Comparison of ENCODE assay signal across 13 cellular contexts in the genomic region with DNA sequence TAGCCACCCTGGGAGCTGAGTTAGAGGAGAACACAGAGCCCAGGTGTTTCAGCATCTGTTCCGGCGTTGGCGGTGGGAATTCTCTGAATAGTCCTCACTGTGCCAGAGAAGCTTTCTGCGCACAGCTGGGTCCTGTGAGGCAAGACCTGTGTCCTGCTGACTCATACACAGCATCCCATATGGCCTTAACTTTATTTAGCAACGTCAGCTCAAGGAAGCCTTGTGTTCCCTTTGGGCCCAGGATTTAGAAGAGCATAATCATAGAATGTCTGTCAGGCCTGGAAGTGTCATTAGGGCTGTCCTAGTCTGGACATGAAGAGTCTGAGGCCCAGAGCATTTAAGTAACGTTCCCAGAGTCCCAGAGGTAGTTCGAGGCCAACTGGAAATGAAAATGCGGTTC.
DNase-seq lines count a peak whose midpoint lies in the region; ATAC-seq and TF ChIP-seq lines count a peak whose summit lies in the region.
"Had no signal": no experiment of that assay in that cellular context is flagged by ENCODE, and none has a peak within 500 bp of the region (broad histone marks: within the 10 kb centered on the region; RNA-seq: fewer than 3 reads in every experiment).

No MANE protein-coding gene starts in this region.

- DNase-seq in DMS 273 treated with DMSO at 0.1 percent for 48 hours (lab: John Stamatoyannopoulos, UW) (peak; percentile 10), adrenal gland (peak in 5 of 7 donors; percentile 13 to 56 (median 34)), cardiac septum (ENCODE audit: low spot score) (peak; percentile 79), psoas muscle (peak; percentile 72 to 84), prostate gland (ENCODE audit: low spot score) (no peak), spleen (no peak), kidney glomerular epithelial cell (lab: John Stamatoyannopoulos, UW) (no peak)
- DNase-seq in activated CD4-positive, alpha-beta T cell treated with anti-CD3 and anti-CD28 coated beads, Interleukin-2, amount 50 U/mL, for 48 hours, result no peak
- DNase-seq: activated CD4-positive, alpha-beta T cell treated with anti-CD3 and anti-CD28 coated beads, Interleukin-2, amount 10 ng/mL, durations not matched to agents 24 days and 14 days; Calu3; small intestine; testis had no signal

- H3K27ac ChIP-seq in adrenal gland (no peak overlapping the region), psoas muscle (peak overlapping the region; percentile 65), prostate gland (peak overlapping the region in 1 of 2 donors; percentile 33), spleen (peak overlapping the region in 2 of 8 donors; percentile 10 to 36)
- H3K27ac ChIP-seq: testis had no signal

- H3K36me3 ChIP-seq in adrenal gland (replicated peaks in 1 of 2), result no peaks in the 10 kb centered on the region
- H3K36me3 ChIP-seq in psoas muscle (ENCODE audit: insufficient read depth in 1 of 2, low read depth in 1 of 2), result no peaks in the 10 kb centered on the region
- no peaks in the 10 kb centered on the region for H3K36me3 ChIP-seq in prostate gland
- no peaks in the 10 kb centered on the region for H3K36me3 ChIP-seq in spleen

- no peak for TF ChIP-seq CTCF in adrenal gland (IDR thresholded peaks at IDR 0.05)
- no peak for TF ChIP-seq CTCF in psoas muscle (IDR thresholded peaks at IDR 0.05)
- TF ChIP-seq CTCF in prostate gland (IDR thresholded peaks at IDR 0.05), result no peak
- TF ChIP-seq CTCF in spleen (IDR thresholded peaks at IDR 0.05 in 8 of 11, conservative IDR thresholded peaks at IDR 0.05 in 3 of 11), result no peak

- H3K27me3 ChIP-seq in adrenal gland (no peaks in the 10 kb centered on the region), psoas muscle (ENCODE audit: insufficient read depth in 3 of 3, low read length in 2 of 3) (no peaks in the 10 kb centered on the region), prostate gland (replicated peaks; ENCODE audit: insufficient read depth) (no peaks in the 10 kb centered on the region), spleen (replicated peaks in 1 of 7) (no peaks in the 10 kb centered on the region)
- H3K27me3 ChIP-seq: testis had no signal

- H3K4me1 ChIP-seq in adrenal gland (replicated peaks in 1 of 2) (peaks cover 0 to 16% of the 10 kb centered on the region in 2 donors), psoas muscle (peaks cover 46% of the 10 kb centered on the region), prostate gland (replicated peaks) (peaks cover 3% of the 10 kb centered on the region), spleen (peaks cover 9 to 75% (median 41%) of the 10 kb centered on the region in 6 donors)

- peak; percentile 82 to 96 (median 92) for ATAC-seq in psoas muscle
- ATAC-seq: Panc1 had no signal

- no peak overlapping the region for H3K4me3 ChIP-seq in adrenal gland
- no peak overlapping the region for H3K4me3 ChIP-seq in psoas muscle
- no peak overlapping the region for H3K4me3 ChIP-seq in prostate gland
- no peak overlapping the region for H3K4me3 ChIP-seq in spleen
- H3K4me3 ChIP-seq: testis had no signal

- H3K9me3 ChIP-seq in adrenal gland (replicated peaks in 1 of 3) (no peaks in the 10 kb centered on the region), psoas muscle (no peaks in the 10 kb centered on the region), prostate gland (no peaks in the 10 kb centered on the region), spleen (no peaks in the 10 kb centered on the region)
- H3K9me3 ChIP-seq: testis had no signal

- WGBS in adrenal gland, 4 donors, result 74 to 84% (median 79%) methylated on average over 7 to 8 of the region's 8 CpGs
- 44 to 47% (median 46%) methylated on average over 8 of the region's 8 CpGs for WGBS in psoas muscle, 3 donors
- WGBS in prostate gland, result 75% methylated on average over 8 of the region's 8 CpGs
- 58 to 80% (median 68%) methylated on average over 8 of the region's 8 CpGs for WGBS in spleen, 5 donors

- intact Hi-C loops in adrenal gland (cut with DNase I) (no loop called here), cardiac septum (cut with DNase I) (no loop called here), psoas muscle (cut with DNase I) (loop anchor here in 1 of 2 donors (5.0 kb wide), 1 partner anchor 34 kb away; no protein-coding TSS in a partner anchor), prostate gland (cut with DNase I) (no loop called here), spleen (cut with DNase I; ENCODE audit: low total_unique reads) (no loop called here)

- TF ChIP-seq POLR2A in adrenal gland (IDR thresholded peaks at IDR 0.05) (no peak), prostate gland (IDR thresholded peaks at IDR 0.05) (no peak), spleen (IDR thresholded peaks at IDR 0.05) (no peak)

Comparison
In these comparisons a context has a peak if more than half of its experiments do, and no peak if none do; other contexts are left out.
1. DNase-seq: peak in DMS 273 treated with DMSO at 0.1 percent for 48 hours (single experiment), adrenal gland (5 of 7), cardiac septum (single experiment) and psoas muscle (2 of 2); none in prostate gland (single experiment), activated CD4-positive, alpha-beta T cell treated with anti-CD3 and anti-CD28 coated beads, Interleukin-2, amount 50 U/mL, for 48 hours (0 of 2), spleen (single experiment) and kidney glomerular epithelial cell (single experiment).